1 cellular context compared by ENCODE assay signal in the genomic region with DNA sequence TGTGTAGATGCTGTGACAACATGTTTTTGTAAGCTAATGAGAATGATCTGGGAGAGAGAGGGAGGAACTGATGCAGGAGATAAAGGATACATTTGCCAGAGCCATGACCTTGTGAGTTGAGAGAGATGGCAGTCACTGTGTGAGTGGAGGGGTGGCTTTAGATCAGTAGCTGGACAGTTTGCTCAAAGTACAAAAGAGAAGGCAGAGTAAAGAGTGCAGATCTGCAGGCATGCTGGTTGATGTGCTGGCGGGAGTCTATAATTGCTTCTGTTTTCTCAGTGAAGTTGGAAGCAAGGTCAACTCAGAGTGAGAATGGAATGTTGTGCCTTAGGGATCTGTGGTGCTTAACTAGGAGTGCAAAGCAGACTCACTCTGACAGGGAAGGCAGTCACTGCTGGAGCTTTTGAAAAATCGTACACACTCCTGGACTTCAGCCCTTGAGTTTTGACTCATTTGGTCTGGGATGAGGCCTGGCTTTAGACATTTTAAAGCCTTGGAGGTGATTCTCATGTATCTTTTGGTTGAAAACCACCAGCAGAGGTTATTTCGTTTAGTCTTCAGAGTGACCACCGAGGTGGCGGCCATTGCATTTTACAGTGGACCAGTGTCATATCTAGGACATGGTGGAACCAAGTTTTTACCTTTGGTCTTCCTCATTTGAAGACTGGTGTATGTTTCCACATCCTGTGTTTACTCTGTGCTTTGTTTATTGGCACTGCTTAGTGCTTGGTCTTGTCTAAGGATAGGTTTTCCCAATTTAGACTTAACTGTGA.
TF ChIP-seq lines count a peak whose summit lies in the region.

No MANE protein-coding gene starts in this region.

TF ChIP-seq in HepG2, 621 proteins besides CTCF, POLR2A, EP300 and RAD21 (continued from another document and continues in another):
- TF ChIP-seq, protein P1, sequence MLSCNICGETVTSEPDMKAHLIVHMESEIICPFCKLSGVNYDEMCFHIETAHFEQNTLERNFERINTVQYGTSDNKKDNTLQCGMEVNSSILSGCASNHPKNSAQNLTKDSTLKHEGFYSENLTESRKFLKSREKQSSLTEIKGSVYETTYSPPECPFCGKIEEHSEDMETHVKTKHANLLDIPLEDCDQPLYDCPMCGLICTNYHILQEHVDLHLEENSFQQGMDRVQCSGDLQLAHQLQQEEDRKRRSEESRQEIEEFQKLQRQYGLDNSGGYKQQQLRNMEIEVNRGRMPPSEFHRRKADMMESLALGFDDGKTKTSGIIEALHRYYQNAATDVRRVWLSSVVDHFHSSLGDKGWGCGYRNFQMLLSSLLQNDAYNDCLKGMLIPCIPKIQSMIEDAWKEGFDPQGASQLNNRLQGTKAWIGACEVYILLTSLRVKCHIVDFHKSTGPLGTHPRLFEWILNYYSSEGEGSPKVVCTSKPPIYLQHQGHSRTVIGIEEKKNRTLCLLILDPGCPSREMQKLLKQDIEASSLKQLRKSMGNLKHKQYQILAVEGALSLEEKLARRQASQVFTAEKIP (CRISPR knock-in tag; IDR thresholded peaks at IDR 0.05; ENCODE audit: borderline replicate concordance), result no peak
- TF ChIP-seq NCOR1 (IDR thresholded peaks at IDR 0.05; ENCODE audit: borderline replicate concordance, low read length) (peak; percentile 84; the same call in 1 of the 2 replicates), ZNF33A (CRISPR knock-in tag; IDR thresholded peaks at IDR 0.05; ENCODE audit: borderline replicate concordance) (no peak), ZFP37 (CRISPR knock-in tag; IDR thresholded peaks at IDR 0.05; ENCODE audit: borderline replicate concordance) (no peak), U2AF2 (IDR thresholded peaks at IDR 0.05; ENCODE audit: low read depth, low read length) (no peak), PRMT3 (CRISPR knock-in tag; IDR thresholded peaks at IDR 0.05; ENCODE audit: borderline replicate concordance, low read depth) (no peak), KLF12 (CRISPR knock-in tag; IDR thresholded peaks at IDR 0.05; ENCODE audit: borderline replicate concordance) (no peak), ISX (CRISPR knock-in tag; conservative IDR thresholded peaks at IDR 0.05) (no peak), ZFP36L1 (CRISPR knock-in tag; IDR thresholded peaks at IDR 0.05) (no peak), CBX1 (IDR thresholded peaks at IDR 0.05; ENCODE audit: low read depth) (no peak), ZNF546 (CRISPR knock-in tag; conservative IDR thresholded peaks at IDR 0.05) (no peak), PRDM15 (CRISPR knock-in tag; IDR thresholded peaks at IDR 0.05) (no peak), NR0B2 (CRISPR knock-in tag; IDR thresholded peaks at IDR 0.05) (no peak), SNRNP70 (IDR thresholded peaks at IDR 0.05; ENCODE audit: low read depth, low read length) (no peak), ZFP1 (CRISPR knock-in tag; IDR thresholded peaks at IDR 0.05) (no peak), ATF7 (IDR thresholded peaks at IDR 0.05) (no peak), ATF7 (CRISPR knock-in tag; IDR thresholded peaks at IDR 0.05) (no peak), SP2 (CRISPR knock-in tag; IDR thresholded peaks at IDR 0.05) (no peak), ZNF34 (CRISPR knock-in tag; IDR thresholded peaks at IDR 0.05; ENCODE audit: borderline replicate concordance) (peak; percentile 58; the same call in 1 of the 2 replicates), MED8 (CRISPR knock-in tag; IDR thresholded peaks at IDR 0.05; ENCODE audit: insufficient replicate concordance) (no peak), SATB2 (CRISPR knock-in tag; IDR thresholded peaks at IDR 0.05) (0 out of 2 replicates have a peak, but pooled peaks have one; percentile 18), GPN1 (CRISPR knock-in tag; IDR thresholded peaks at IDR 0.05; ENCODE audit: borderline replicate concordance) (no peak), BCLAF1 (IDR thresholded peaks at IDR 0.05) (no peak), EEA1 (CRISPR knock-in tag; IDR thresholded peaks at IDR 0.05; ENCODE audit: borderline replicate concordance) (no peak), ZNF484 (CRISPR knock-in tag; IDR thresholded peaks at IDR 0.05; ENCODE audit: borderline replicate concordance, low read depth) (no peak), ATM (IDR thresholded peaks at IDR 0.05; ENCODE audit: borderline replicate concordance) (no peak), NPAS2 (CRISPR knock-in tag; IDR thresholded peaks at IDR 0.05; ENCODE audit: borderline replicate concordance) (no peak), TFE3 (CRISPR knock-in tag; IDR thresholded peaks at IDR 0.05) (0 out of 2 replicates have a peak, but pooled peaks have one; percentile 34), ZNF205 (CRISPR knock-in tag; IDR thresholded peaks at IDR 0.05) (peak; percentile 37; the same call in 1 of the 2 replicates), ZNF446 (CRISPR knock-in tag; IDR thresholded peaks at IDR 0.05) (no peak), SOX6 (IDR thresholded peaks at IDR 0.05) (no peak), SOX6 (CRISPR knock-in tag; IDR thresholded peaks at IDR 0.05) (peak; percentile 87), POLR2G (IDR thresholded peaks at IDR 0.05; ENCODE audit: low read depth, low read length) (peak; percentile 54; the same call in 1 of the 2 replicates), CENPBD1 (CRISPR knock-in tag; IDR thresholded peaks at IDR 0.05; ENCODE audit: borderline replicate concordance, low read depth) (0 out of 2 replicates have a peak, but pooled peaks have one; percentile 55), FOSL1 (CRISPR knock-in tag; IDR thresholded peaks at IDR 0.05; ENCODE audit: borderline replicate concordance) (no peak), ZNF569 (CRISPR knock-in tag; IDR thresholded peaks at IDR 0.05; ENCODE audit: borderline replicate concordance) (no peak), ATRX (CRISPR knock-in tag; IDR thresholded peaks at IDR 0.05; ENCODE audit: borderline replicate concordance) (no peak)
- TF ChIP-seq, protein P2, sequence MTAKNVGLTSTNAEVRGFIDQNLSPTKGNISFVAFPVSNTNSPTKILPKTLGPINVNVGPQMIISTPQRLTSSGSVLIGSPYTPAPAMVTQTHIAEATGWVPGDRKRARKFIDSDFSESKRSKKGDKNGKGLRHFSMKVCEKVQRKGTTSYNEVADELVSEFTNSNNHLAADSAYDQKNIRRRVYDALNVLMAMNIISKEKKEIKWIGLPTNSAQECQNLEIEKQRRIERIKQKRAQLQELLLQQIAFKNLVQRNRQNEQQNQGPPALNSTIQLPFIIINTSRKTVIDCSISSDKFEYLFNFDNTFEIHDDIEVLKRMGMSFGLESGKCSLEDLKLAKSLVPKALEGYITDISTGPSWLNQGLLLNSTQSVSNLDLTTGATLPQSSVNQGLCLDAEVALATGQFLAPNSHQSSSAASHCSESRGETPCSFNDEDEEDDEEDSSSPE (CRISPR knock-in tag; IDR thresholded peaks at IDR 0.05), result peak; percentile 74
- TF ChIP-seq, protein P3, sequence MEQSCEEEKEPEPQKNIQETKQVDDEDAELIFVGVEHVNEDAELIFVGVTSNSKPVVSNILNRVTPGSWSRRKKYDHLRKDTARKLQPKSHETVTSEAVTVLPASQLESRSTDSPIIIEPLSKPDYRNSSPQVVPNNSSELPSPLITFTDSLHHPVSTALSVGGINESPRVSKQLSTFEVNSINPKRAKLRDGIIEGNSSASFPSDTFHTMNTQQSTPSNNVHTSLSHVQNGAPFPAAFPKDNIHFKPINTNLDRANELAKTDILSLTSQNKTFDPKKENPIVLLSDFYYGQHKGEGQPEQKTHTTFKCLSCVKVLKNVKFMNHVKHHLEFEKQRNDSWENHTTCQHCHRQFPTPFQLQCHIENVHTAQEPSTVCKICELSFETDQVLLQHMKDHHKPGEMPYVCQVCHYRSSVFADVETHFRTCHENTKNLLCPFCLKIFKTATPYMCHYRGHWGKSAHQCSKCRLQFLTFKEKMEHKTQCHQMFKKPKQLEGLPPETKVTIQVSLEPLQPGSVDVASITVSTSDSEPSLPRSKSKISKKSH (CRISPR knock-in tag; IDR thresholded peaks at IDR 0.05; ENCODE audit: borderline replicate concordance), result no peak
- TF ChIP-seq, protein P4, sequence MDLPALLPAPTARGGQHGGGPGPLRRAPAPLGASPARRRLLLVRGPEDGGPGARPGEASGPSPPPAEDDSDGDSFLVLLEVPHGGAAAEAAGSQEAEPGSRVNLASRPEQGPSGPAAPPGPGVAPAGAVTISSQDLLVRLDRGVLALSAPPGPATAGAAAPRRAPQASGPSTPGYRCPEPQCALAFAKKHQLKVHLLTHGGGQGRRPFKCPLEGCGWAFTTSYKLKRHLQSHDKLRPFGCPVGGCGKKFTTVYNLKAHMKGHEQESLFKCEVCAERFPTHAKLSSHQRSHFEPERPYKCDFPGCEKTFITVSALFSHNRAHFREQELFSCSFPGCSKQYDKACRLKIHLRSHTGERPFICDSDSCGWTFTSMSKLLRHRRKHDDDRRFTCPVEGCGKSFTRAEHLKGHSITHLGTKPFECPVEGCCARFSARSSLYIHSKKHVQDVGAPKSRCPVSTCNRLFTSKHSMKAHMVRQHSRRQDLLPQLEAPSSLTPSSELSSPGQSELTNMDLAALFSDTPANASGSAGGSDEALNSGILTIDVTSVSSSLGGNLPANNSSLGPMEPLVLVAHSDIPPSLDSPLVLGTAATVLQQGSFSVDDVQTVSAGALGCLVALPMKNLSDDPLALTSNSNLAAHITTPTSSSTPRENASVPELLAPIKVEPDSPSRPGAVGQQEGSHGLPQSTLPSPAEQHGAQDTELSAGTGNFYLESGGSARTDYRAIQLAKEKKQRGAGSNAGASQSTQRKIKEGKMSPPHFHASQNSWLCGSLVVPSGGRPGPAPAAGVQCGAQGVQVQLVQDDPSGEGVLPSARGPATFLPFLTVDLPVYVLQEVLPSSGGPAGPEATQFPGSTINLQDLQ (CRISPR knock-in tag; IDR thresholded peaks at IDR 0.05), result no peak
- TF ChIP-seq, protein P5, sequence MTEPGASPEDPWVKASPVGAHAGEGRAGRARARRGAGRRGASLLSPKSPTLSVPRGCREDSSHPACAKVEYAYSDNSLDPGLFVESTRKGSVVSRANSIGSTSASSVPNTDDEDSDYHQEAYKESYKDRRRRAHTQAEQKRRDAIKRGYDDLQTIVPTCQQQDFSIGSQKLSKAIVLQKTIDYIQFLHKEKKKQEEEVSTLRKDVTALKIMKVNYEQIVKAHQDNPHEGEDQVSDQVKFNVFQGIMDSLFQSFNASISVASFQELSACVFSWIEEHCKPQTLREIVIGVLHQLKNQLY (CRISPR knock-in tag; IDR thresholded peaks at IDR 0.05), result peak; percentile 12; the same call in 1 of the 2 replicates
